22 cellular contexts compared by ENCODE assay signal in the genomic region with DNA sequence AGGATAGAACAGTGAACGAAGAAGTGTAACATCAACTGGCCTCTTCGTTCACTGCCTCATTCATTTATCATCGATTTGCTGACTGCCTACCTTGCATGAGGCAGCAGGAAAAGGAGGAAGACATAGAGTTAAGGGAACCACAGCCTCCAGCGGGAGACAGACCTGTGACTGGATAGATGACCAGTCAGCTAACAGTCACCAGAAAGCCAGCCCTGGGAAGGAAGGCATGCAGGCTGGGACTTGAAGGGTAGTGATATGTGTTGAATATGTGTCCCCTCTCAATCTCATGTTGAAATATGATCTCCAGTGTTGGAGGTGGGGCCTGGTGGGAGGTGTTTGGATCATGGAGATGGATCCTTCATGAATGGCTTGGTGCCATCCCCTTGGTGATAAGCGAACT.
"Had no signal": no experiment of that assay in that cellular context is flagged by ENCODE, and none has a peak within 500 bp of the region (broad histone marks: within the 10 kb centered on the region; RNA-seq: fewer than 3 reads in every experiment).

No MANE protein-coding gene starts in this region.

- H3K36me3 ChIP-seq: adrenal gland, breast epithelium, neutrophil, pancreas, right lobe of liver had no signal

- DNase-seq: activated CD4-positive, alpha-beta T cell treated with anti-CD3 and anti-CD28 coated beads for 36 hours; activated CD4-positive, alpha-beta T cell treated with anti-CD3 and anti-CD28 coated beads, Interleukin-2, amount 50 U/mL, for 4 hours; activated CD8-positive, alpha-beta memory T cell treated with anti-CD3 and anti-CD28 coated beads for 24 hours; activated CD8-positive, alpha-beta memory T cell treated with anti-CD3 and anti-CD28 coated beads, Interleukin-2, amount 50 U/mL, for 4 hours; activated naive CD4-positive, alpha-beta T cell; activated T-cell treated with anti-CD3 and anti-CD28 coated beads, Interleukin-2, amount 50 U/mL, for 24 hours; adrenal gland; cerebellar nuclear complex; heart right ventricle; kidney; left lung; right lobe of liver; small intestine; stimulated activated CD4-positive, alpha-beta T cell treated with anti-CD3 and anti-CD28 coated beads, Interleukin-15, amount 100 ng/mL, for 24 hours; stimulated activated naive B cell treated with anti-CD40 and anti-IgM and Interleukin-4, amounts not matched to agents 10 μg/mL and 1 μg/mL and 100 μg/mL, for 72 hours; T-helper 1 cell; trophoblast cell had no signal

- H3K4me1 ChIP-seq: left lung, pancreas, right lobe of liver had no signal

- H3K27me3 ChIP-seq: adrenal gland, breast epithelium, heart right ventricle, left lung, neutrophil, pancreas, right lobe of liver had no signal

- FAIRE-seq: kidney, pancreas, small intestine had no signal

- H3K27ac ChIP-seq: adrenal gland, breast epithelium, coronary artery, left lung, neutrophil, pancreas, right lobe of liver had no signal

- H3K4me3 ChIP-seq: adrenal gland, breast epithelium, coronary artery, heart right ventricle, left lung, pancreas, right lobe of liver had no signal

- ATAC-seq: activated CD4-positive, alpha-beta T cell treated with anti-CD3 and anti-CD28 coated beads for 36 hours; left lung; natural killer cell treated with Interleukin-12 subunit alpha and Interleukin-12 subunit beta and Interleukin-15 and Interleukin-18, amount 100 ng/mL, for 72 hours; pancreas; stimulated activated naive B cell treated with anti-CD40 and anti-IgM and Interleukin-4, amounts not matched to agents 10 μg/mL and 1 μg/mL and 100 μg/mL, for 72 hours had no signal

- H3K9me3 ChIP-seq: adrenal gland, breast epithelium, heart right ventricle, left lung, neutrophil, pancreas, right lobe of liver had no signal
